ENCODE assay signal across 8 cellular contexts in the genomic region with DNA sequence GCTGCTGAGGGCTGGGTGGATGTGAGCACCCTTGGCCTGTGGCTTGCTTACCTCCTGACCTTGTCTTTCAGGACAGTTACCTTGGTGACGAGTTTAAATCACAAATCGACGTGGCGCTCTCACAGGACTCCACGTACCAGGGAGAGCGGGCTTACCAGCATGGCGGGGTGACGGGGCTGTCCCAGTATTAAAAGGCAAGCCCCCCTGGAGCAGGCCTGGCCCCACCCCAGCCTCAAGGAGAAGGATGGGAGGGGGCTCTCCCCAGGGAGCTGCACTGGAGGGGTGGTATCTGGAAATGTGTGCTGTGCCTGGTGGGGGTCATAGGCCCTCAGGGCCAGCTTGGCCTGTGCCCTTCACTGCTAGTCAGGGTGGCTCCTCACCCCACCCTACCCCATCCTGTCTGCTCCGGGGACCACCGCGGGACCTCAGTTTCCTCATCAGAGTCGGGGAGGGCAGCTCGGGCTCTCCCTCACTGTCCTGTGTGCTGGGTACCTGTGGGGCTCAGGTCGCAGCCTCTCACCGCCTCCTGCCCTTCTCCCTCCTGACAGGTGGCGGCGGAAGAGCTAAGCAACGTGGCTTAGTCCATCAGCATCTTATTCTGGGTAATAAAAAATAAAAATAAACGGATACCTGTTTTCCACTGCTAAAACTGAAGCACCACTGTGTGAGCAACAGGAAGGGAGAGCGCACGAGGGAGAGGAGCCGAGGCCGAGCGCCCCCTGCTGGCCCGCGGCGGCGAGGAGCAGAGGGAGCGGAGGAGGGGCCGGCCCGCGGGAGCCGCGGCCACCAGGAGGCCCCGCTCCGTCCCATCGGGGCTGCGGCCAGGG. TPM values are rescaled to one million over a fixed set of nuclear protein-coding genes. Genes with fewer than 3 reads are reported as not detected.
DNase-seq lines count a peak whose midpoint lies in the region; ATAC-seq, FAIRE-seq and TF ChIP-seq lines count a peak whose summit lies in the region.

No MANE protein-coding gene starts in this region.

- H3K9me2 ChIP-seq in hepatocyte (replicated peaks; ENCODE audit: insufficient read depth) = no peaks in the 10 kb centered on the region

- H3K36me3 Mint-ChIP-seq in CD4-positive, alpha-beta T cell (ENCODE audit: low read depth) = peaks cover 68% of the 10 kb centered on the region
- H3K36me3 Mint-ChIP-seq in astrocyte (ENCODE audit: low read depth, unreplicated experiment) = peaks cover 12% of the 10 kb centered on the region

- FAIRE-seq in astrocyte (lab: Jason Lieb, UNC) = no peak

- WGBS in hepatocyte (ENCODE audit: low lambda C conversion rate, missing lambda C conversion rate) = 50% methylated on average over 36 of the region's 38 CpGs
- 44% methylated on average over 37 of the region's 38 CpGs for WGBS in smooth muscle cell (ENCODE audit: low lambda C conversion rate)

- H3K27me3 Mint-ChIP-seq in CD4-positive, alpha-beta T cell = peaks cover 5% of the 10 kb centered on the region
- H3K27me3 Mint-ChIP-seq in astrocyte (ENCODE audit: low read depth, unreplicated experiment) = no peaks in the 10 kb centered on the region

- H3K4me2 ChIP-seq in astrocyte (ENCODE audit: low read length) = no peak overlapping the region
- no peak overlapping the region for H3K4me2 ChIP-seq in hepatocyte
- no peak overlapping the region for H3K4me2 ChIP-seq in smooth muscle cell

- intact Hi-C loops in CD4-positive, alpha-beta T cell (cut with DNase I, micrococcal nuclease) = loop anchor here in 1 of 2 experiments (5.0 kb wide), 3 partner anchors 274 to 414 kb away; no protein-coding TSS in a partner anchor

- peaks cover 53% of the 10 kb centered on the region for H4K20me1 ChIP-seq in astrocyte (ENCODE audit: insufficient read depth, low read length)
- peaks cover 5% of the 10 kb centered on the region for H4K20me1 ChIP-seq in hepatocyte (ENCODE audit: insufficient read depth, poor library complexity, severe bottlenecking)
- H4K20me1 ChIP-seq in smooth muscle cell (ENCODE audit: low read depth) = peaks cover 33% of the 10 kb centered on the region

- DNase-seq in CD4-positive, alpha-beta T cell = peak in 9 of 10 experiments; percentile 41 to 67 (median 49)
- DNase-seq in T-helper 9 cell (peak; percentile 63), astrocyte (ENCODE audit: low read depth) (no peak), hepatocyte (ENCODE audit: low spot score) (peak; percentile 82), smooth muscle cell (lab: John Stamatoyannopoulos, UW; ENCODE audit: unreplicated experiment) (peak; percentile 13)
- no peak for DNase-seq in NK-92 treated with Interleukin-12 subunit alpha and Interleukin-12 subunit beta, amount 100 ng/mL, for 24 hours (lab: John Stamatoyannopoulos, UW)

- H3K4me3 Mint-ChIP-seq in CD4-positive, alpha-beta T cell = no peak overlapping the region
- H3K4me3 Mint-ChIP-seq in astrocyte (ENCODE audit: unreplicated experiment) = no peak overlapping the region

- H2AFZ ChIP-seq in astrocyte (ENCODE audit: low read depth, low read length) (no peak overlapping the region), hepatocyte (no peak overlapping the region), smooth muscle cell (ENCODE audit: low read depth) (no peak overlapping the region)

- ATAC-seq in CD4-positive, alpha-beta T cell (ENCODE audit: poor library complexity) = peak; percentile 83
- ATAC-seq in HG03066 (IDR thresholded peaks at IDR 0.05; ENCODE audit: low read depth, unreplicated experiment) (peak; percentile 68), HG02938 (IDR thresholded peaks at IDR 0.05; ENCODE audit: unreplicated experiment) (no peak)

- H3K79me2 ChIP-seq in astrocyte (ENCODE audit: insufficient read depth, low read length) (no peaks in the 10 kb centered on the region), hepatocyte (no peaks in the 10 kb centered on the region), smooth muscle cell (ENCODE audit: low read depth) (no peaks in the 10 kb centered on the region)

- no peak overlapping the region for H3K9ac ChIP-seq in astrocyte (ENCODE audit: low read length)
- no peak overlapping the region for H3K9ac ChIP-seq in smooth muscle cell (ENCODE audit: low read depth)

- no peaks in the 10 kb centered on the region for H3K9me3 ChIP-seq in CD4-positive, alpha-beta T cell (ENCODE audit: control insufficient read depth, low read length)
- H3K9me3 ChIP-seq in astrocyte (ENCODE audit: insufficient read depth, low read depth, low read length) (no peaks in the 10 kb centered on the region), hepatocyte (ENCODE audit: low read depth) (no peaks in the 10 kb centered on the region), smooth muscle cell (replicated peaks; ENCODE audit: low read depth) (no peaks in the 10 kb centered on the region)

- H3K36me3 ChIP-seq in astrocyte (ENCODE audit: insufficient read depth, low read length) (peaks cover 7% of the 10 kb centered on the region), hepatocyte (replicated peaks; ENCODE audit: insufficient read depth, low read depth) (no peaks in the 10 kb centered on the region), smooth muscle cell (ENCODE audit: low read depth) (no peaks in the 10 kb centered on the region)

- CTCF ChIA-PET in CD4-positive, alpha-beta T cell (lab: Charles Lee) = interaction anchor here (1.3 kb wide), 1 partner anchor 11 kb away, joined by 3 read pairs; no protein-coding TSS in a partner anchor

- POLR2A ChIA-PET in CD4-positive, alpha-beta T cell (lab: Charles Lee) = no interaction called here

- peak; percentile 94 for TF ChIP-seq CTCF in CD4-positive, alpha-beta T cell (IDR thresholded peaks at IDR 0.05)
- TF ChIP-seq CTCF in astrocyte (IDR thresholded peaks at IDR 0.05; ENCODE audit: insufficient read depth, low read depth, low read length) (peak; percentile 78), hepatocyte (IDR thresholded peaks at IDR 0.05; ENCODE audit: poor library complexity) (peak; percentile 94), smooth muscle cell (IDR thresholded peaks at IDR 0.05; ENCODE audit: borderline replicate concordance, insufficient read depth, poor library complexity, severe bottlenecking) (peak; percentile 99)

- H3K9me3 Mint-ChIP-seq in CD4-positive, alpha-beta T cell = no peaks in the 10 kb centered on the region
- H3K9me3 Mint-ChIP-seq in astrocyte (ENCODE audit: unreplicated experiment) = no peaks in the 10 kb centered on the region

- H3F3A ChIP-seq in smooth muscle cell (ENCODE audit: low read depth) = peaks cover 6% of the 10 kb centered on the region

- H3K27me3 ChIP-seq in CD4-positive, alpha-beta T cell (ENCODE audit: control insufficient read depth, insufficient read depth, low read length) = peaks cover 7% of the 10 kb centered on the region
- H3K27me3 ChIP-seq in astrocyte (ENCODE audit: insufficient read depth, low read length) = no peaks in the 10 kb centered on the region
- H3K27me3 ChIP-seq in hepatocyte = no peaks in the 10 kb centered on the region
- H3K27me3 ChIP-seq in smooth muscle cell (ENCODE audit: low read depth) = no peaks in the 10 kb centered on the region

- no peak overlapping the region for H3K27ac Mint-ChIP-seq in CD4-positive, alpha-beta T cell
- H3K27ac Mint-ChIP-seq in astrocyte (ENCODE audit: unreplicated experiment) = peak overlapping the region; percentile 47

- H3K4me3 ChIP-seq in astrocyte (ENCODE audit: insufficient read depth, low read depth, low read length) = no peak overlapping the region
- no peak overlapping the region for H3K4me3 ChIP-seq in hepatocyte
- H3K4me3 ChIP-seq in smooth muscle cell = no peak overlapping the region

- H3K4me1 Mint-ChIP-seq in CD4-positive, alpha-beta T cell (ENCODE audit: low read depth) = peaks cover 9% of the 10 kb centered on the region
- H3K4me1 Mint-ChIP-seq in astrocyte (ENCODE audit: low read depth, unreplicated experiment) = no peaks in the 10 kb centered on the region

- no peak overlapping the region for H3K27ac ChIP-seq in CD4-positive, alpha-beta T cell (ENCODE audit: low read depth, low read length)
- H3K27ac ChIP-seq in astrocyte (ENCODE audit: low read depth, low read length) = no peak overlapping the region
- no peak overlapping the region for H3K27ac ChIP-seq in hepatocyte
- no peak overlapping the region for H3K27ac ChIP-seq in smooth muscle cell (ENCODE audit: low read depth)

- H3K4me1 ChIP-seq in astrocyte (ENCODE audit: insufficient read depth, low read length) (no peaks in the 10 kb centered on the region), hepatocyte (ENCODE audit: insufficient read depth) (no peaks in the 10 kb centered on the region), smooth muscle cell (ENCODE audit: low read depth) (no peaks in the 10 kb centered on the region)

RNA-seq across cellular contexts. Expression of gene CERS1, which starts 29.8 kb away (rescaled TPM):
- total RNA-seq in CD4-positive, alpha-beta T cell = not detected
- total RNA-seq in astrocyte = 4.9 and 6.8 TPM in 2 replicates
- 3.0 and 5.3 TPM in 2 replicates for total RNA-seq in hepatocyte
- 4.9 and 5.7 TPM in 2 replicates for polyA plus RNA-seq in hepatocyte
- 0.81 and 2.4 TPM in 2 replicates for total RNA-seq in smooth muscle cell
- polyA plus RNA-seq in smooth muscle cell = 4.2 TPM in 2 replicates

RNA-seq across cellular contexts. Expression of gene UPF1, which starts 34.4 kb away (rescaled TPM):
- 100 to 1,000 TPM; 146 to 150 TPM for total RNA-seq in CD4-positive, alpha-beta T cell
- 48.6 and 57.8 TPM in 2 replicates for total RNA-seq in astrocyte
- 24.5 and 47.2 TPM in 2 replicates for total RNA-seq in hepatocyte
- polyA plus RNA-seq in hepatocyte = 22.2 and 27.0 TPM in 2 replicates
- 16.2 and 37.8 TPM in 2 replicates for total RNA-seq in smooth muscle cell
- 25.4 and 30.3 TPM in 2 replicates for polyA plus RNA-seq in smooth muscle cell

RNA-seq across cellular contexts. Expression of gene COPE, which starts 53.0 kb away (rescaled TPM):
- 100 to 1,000 TPM; 135 to 143 TPM for total RNA-seq in CD4-positive, alpha-beta T cell
- total RNA-seq in astrocyte = 265 and 298 TPM in 2 replicates
- 222 and 228 TPM in 2 replicates for total RNA-seq in hepatocyte
- 397 and 413 TPM in 2 replicates for polyA plus RNA-seq in hepatocyte
- total RNA-seq in smooth muscle cell = 187 and 236 TPM in 2 replicates
- polyA plus RNA-seq in smooth muscle cell = 452 and 497 TPM in 2 replicates

RNA-seq across cellular contexts. Expression of gene DDX49, which starts 53.3 kb away (rescaled TPM):
- 10 to 100 TPM; 47.9 to 49.7 TPM for total RNA-seq in CD4-positive, alpha-beta T cell
- 61.2 and 68.3 TPM in 2 replicates for total RNA-seq in astrocyte
- total RNA-seq in hepatocyte = 45.8 and 46.0 TPM in 2 replicates
- polyA plus RNA-seq in hepatocyte = 57.8 and 61.3 TPM in 2 replicates
- total RNA-seq in smooth muscle cell = 36.1 and 55.3 TPM in 2 replicates
- polyA plus RNA-seq in smooth muscle cell = 39.6 and 57.9 TPM in 2 replicates

Comparison
In these comparisons a context has a peak if more than half of its experiments do, and no peak if none do; other contexts are left out.
1. DNase-seq: peak in CD4-positive, alpha-beta T cell (9 of 10), T-helper 9 cell (single experiment), hepatocyte (single experiment) and smooth muscle cell (single experiment); none in astrocyte (single experiment) and NK-92 treated with Interleukin-12 subunit alpha and Interleukin-12 subunit beta, amount 100 ng/mL, for 24 hours (single experiment).
2. Peak in every context shown above with its lines, with median percentiles within 50 percentile points of each other: CTCF ChIP-seq.